ENCODE assay signal across 8 cellular contexts in genomic region chr2:55268907-55269611, GRCh38. TPM values are rescaled to one million over a fixed set of nuclear protein-coding genes. Genes with fewer than 3 reads are reported as not detected.
DNase-seq lines count a peak whose midpoint lies in the region; TF ChIP-seq lines count a peak whose summit lies in the region.

TSS of gene MTIF2 (minus strand) at chr2:55269231. CDS start at chr2:55263858, 5,373 bp downstream.

- peaks cover 14% of the 10 kb centered on the region for H3K4me1 Mint-ChIP-seq in HFFc6 (ENCODE audit: low read depth)
- peaks cover 33% of the 10 kb centered on the region for H3K4me1 Mint-ChIP-seq in activated naive CD4-positive, alpha-beta T cell treated with anti-CD3 and anti-CD28 coated beads, Interleukin-2, amount 10 ng/mL, durations not matched to agents 7 days and 5 days

- no peak for TF ChIP-seq EP300 in suprapubic skin (IDR thresholded peaks at IDR 0.05)

- DNase-seq in HFFc6 (peak; percentile 93), NB4 (ENCODE audit: low read depth) (peak; percentile 98), SK-N-MC (ENCODE audit: low read depth, low spot score) (peak; percentile 51), germinal center (ENCODE audit: low spot score) (peak; percentile 80), nucleus accumbens (lab: John Stamatoyannopoulos, UW) (peak; percentile 38 to 95 (median 86)), suprapubic skin (ENCODE audit: low spot score in 2 of 2) (peak; percentile 97)
- DNase-seq in activated naive CD4-positive, alpha-beta T cell treated with anti-CD3 and anti-CD28 coated beads, Interleukin-2, amount 10 ng/mL, durations not matched to agents 7 days and 5 days: peak; percentile 91

- H3K9me3 ChIP-seq in SK-N-MC (ENCODE audit: low read depth, low read length): no peaks in the 10 kb centered on the region
- H3K9me3 ChIP-seq in suprapubic skin: no peaks in the 10 kb centered on the region

- TF ChIP-seq POLR2A in NB4 (IDR thresholded peaks at IDR 0.05; ENCODE audit: extremely low read depth, insufficient read length) (peak; percentile 94), suprapubic skin (IDR thresholded peaks at IDR 0.05) (peak; percentile 46 to 68)

- no peaks in the 10 kb centered on the region for H3K9me3 Mint-ChIP-seq in HFFc6
- no peaks in the 10 kb centered on the region for H3K9me3 Mint-ChIP-seq in activated naive CD4-positive, alpha-beta T cell treated with anti-CD3 and anti-CD28 coated beads, Interleukin-2, amount 10 ng/mL, durations not matched to agents 7 days and 5 days

- CTCF ChIA-PET in activated naive CD4-positive, alpha-beta T cell treated with anti-CD3 and anti-CD28 coated beads, Interleukin-2, amount 10 ng/mL, durations not matched to agents 7 days and 5 days (lab: Charles Lee): interaction anchor here (1.2 kb wide), 1 partner anchor 46 kb away, joined by 3 read pairs; no protein-coding TSS in a partner anchor

- H3K4me3 Mint-ChIP-seq in HFFc6: peak within 1 kb of the TSS; percentile 96
- H3K4me3 Mint-ChIP-seq in activated naive CD4-positive, alpha-beta T cell treated with anti-CD3 and anti-CD28 coated beads, Interleukin-2, amount 10 ng/mL, durations not matched to agents 7 days and 5 days: peak within 1 kb of the TSS; percentile 82

- H3K36me3 Mint-ChIP-seq in HFFc6 (ENCODE audit: low read depth): no peaks in the 10 kb centered on the region; the same call in 1 of the 2 replicates
- peaks cover 10% of the 10 kb centered on the region for H3K36me3 Mint-ChIP-seq in activated naive CD4-positive, alpha-beta T cell treated with anti-CD3 and anti-CD28 coated beads, Interleukin-2, amount 10 ng/mL, durations not matched to agents 7 days and 5 days

- peak within 1 kb of the TSS; percentile 93 for H3K9ac ChIP-seq in SK-N-MC (ENCODE audit: insufficient read length)

- H3K4me3 ChIP-seq in GM08714 (ENCODE audit: low read length) (peak within 1 kb of the TSS; percentile 86), NB4 (ENCODE audit: low read depth, low read length) (peak within 1 kb of the TSS; percentile 91), SK-N-MC (peak within 1 kb of the TSS; percentile 84), suprapubic skin (peak within 1 kb of the TSS; percentile 82)

- H3K27ac Mint-ChIP-seq in HFFc6: peak within 1 kb of the TSS; percentile 86
- peak within 1 kb of the TSS; percentile 85 for H3K27ac Mint-ChIP-seq in activated naive CD4-positive, alpha-beta T cell treated with anti-CD3 and anti-CD28 coated beads, Interleukin-2, amount 10 ng/mL, durations not matched to agents 7 days and 5 days

- H3K27me3 Mint-ChIP-seq in HFFc6 (ENCODE audit: insufficient read depth): peaks cover 1% of the 10 kb centered on the region; the same call in 1 of the 2 replicates
- H3K27me3 Mint-ChIP-seq in activated naive CD4-positive, alpha-beta T cell treated with anti-CD3 and anti-CD28 coated beads, Interleukin-2, amount 10 ng/mL, durations not matched to agents 7 days and 5 days: peaks cover 4% of the 10 kb centered on the region

- H3K4me1 ChIP-seq in suprapubic skin: peaks cover 21% of the 10 kb centered on the region

- H3K36me3 ChIP-seq in SK-N-MC (ENCODE audit: insufficient read depth, low read length) (no peaks in the 10 kb centered on the region; the same call in 1 of the 2 replicates), suprapubic skin (peaks cover 19% of the 10 kb centered on the region)

- under 1% methylated on average over 34 of the region's 43 CpGs for WGBS in suprapubic skin

- no peaks in the 10 kb centered on the region for H3K27me3 ChIP-seq in suprapubic skin

- TF ChIP-seq CTCF in HFFc6 (IDR thresholded peaks at IDR 0.05) (peak; percentile 17; the same call in 1 of the 2 replicates), NB4 (IDR thresholded peaks at IDR 0.05; ENCODE audit: low read depth, low read length) (no peak), suprapubic skin (IDR thresholded peaks at IDR 0.05) (no peak)

- H3K27ac ChIP-seq in SK-N-MC: peak within 1 kb of the TSS; percentile 73
- H3K27ac ChIP-seq in suprapubic skin: peak within 1 kb of the TSS; percentile 90

RNA-seq across cellular contexts. Expression of gene MTIF2, which starts in this region (rescaled TPM):
- total RNA-seq in HFFc6 (2021; fragmentation: NEBNext Ultra II Directional; extraction: Animal tissue kit (Norgen Biotek cat#: 25700)): 10 to 100 TPM; 22.4 to 28.7 (median 25.9) TPM
- total RNA-seq in suprapubic skin: 10 to 100 TPM; 12.1 to 25.6 (median 17.6) TPM

Comparison
In these comparisons a context has a peak if more than half of its experiments do, and no peak if none do; other contexts are left out.
1. Peak in every context shown above with its lines: DNase-seq, H3K4me3 ChIP-seq and H3K27ac ChIP-seq.